ENCODE assay signal across 29 cellular contexts in genomic region chr6:79378957-79379356, GRCh38.
"Had no signal": no experiment of that assay in that cellular context is flagged by ENCODE, and none has a peak within 500 bp of the region (broad histone marks: within the 10 kb centered on the region; RNA-seq: fewer than 3 reads in every experiment).

No MANE protein-coding gene starts in this region.

- H3K27me3 ChIP-seq: neutrophil, ovary, spleen, suprapubic skin, testis, tibial artery, transverse colon, upper lobe of right lung, uterus had no signal

- H3K27ac ChIP-seq: neutrophil, ovary, parathyroid adenoma, psoas muscle, skin epidermis, suprapubic skin, testis, tibial artery, transverse colon, upper lobe of right lung, uterus had no signal

- H3K79me2 ChIP-seq: parathyroid adenoma had no signal

- ATAC-seq: naive thymus-derived CD4-positive, alpha-beta T cell; natural killer cell; psoas muscle; right cardiac atrium; sciatic nerve; stimulated activated memory B cell treated with anti-CD40 and anti-IgM and Interleukin-4, amounts not matched to agents 10 μg/mL and 1 μg/mL and 100 μg/mL, for 72 hours; stimulated activated naive CD8-positive, alpha-beta T cell treated with anti-CD3 and anti-CD28 coated beads, Interleukin-15, amount 100 ng/mL, for 72 hours; stimulated activated naive CD8-positive, alpha-beta T cell treated with anti-CD3 and anti-CD28 coated beads, Interleukin-15, Interleukin-2, amounts not matched to agents 100 U/mL and 50 U/mL, for 24 hours; upper lobe of right lung had no signal

- H3K36me3 ChIP-seq: neutrophil, ovary, spleen, suprapubic skin, tibial artery, transverse colon, upper lobe of right lung, uterus had no signal

- H2AFZ ChIP-seq: parathyroid adenoma had no signal

- H3K9me3 ChIP-seq: neutrophil, ovary, psoas muscle, spleen, suprapubic skin, testis, tibial artery, transverse colon, upper lobe of right lung, uterus had no signal

- H3K4me1 ChIP-seq: parathyroid adenoma, psoas muscle, suprapubic skin, testis, upper lobe of right lung, uterus had no signal

- H3K4me3 ChIP-seq: ovary, psoas muscle, skin epidermis, smooth muscle cell, spleen, suprapubic skin, testis, tibial artery, transverse colon, upper lobe of right lung, uterus had no signal

- DNase-seq: naive thymus-derived CD4-positive, alpha-beta T cell; natural killer cell; nucleus accumbens; ovary; posterior cingulate gyrus; psoas muscle; right cardiac atrium; spleen; stimulated activated CD4-positive, alpha-beta T cell treated with anti-CD3 and anti-CD28 coated beads, Interleukin-12 subunit alpha, Interleukin-12 subunit beta, amount 100 ng/mL, for 4 hours; stimulated activated CD4-positive, alpha-beta T cell treated with anti-CD3 and anti-CD28 coated beads, Interleukin-1b, Interleukin-23, amount 100 ng/mL, for 48 hours; stimulated activated CD4-positive, alpha-beta T cell treated with anti-CD3 and anti-CD28 coated beads, Interleukin-4, amount 100 ng/mL, for 1 hour; stimulated activated CD4-positive, alpha-beta T cell treated with anti-CD3 and anti-CD28 coated beads, Interleukin-4, amount 100 ng/mL, for 4 hours; stimulated activated CD8-positive, alpha-beta memory T cell treated with anti-CD3 and anti-CD28 coated beads, Interleukin-4, amount 100 ng/mL, for 48 hours; stimulated activated naive CD4-positive, alpha-beta T cell; stimulated activated naive CD8-positive, alpha-beta T cell treated with anti-CD3 and anti-CD28 coated beads, Interleukin-15, amount 100 ng/mL, for 72 hours; stimulated activated naive CD8-positive, alpha-beta T cell treated with anti-CD3 and anti-CD28 coated beads, Interleukin-15, Interleukin-2, amounts not matched to agents 100 U/mL and 50 U/mL, for 24 hours; substantia nigra; testis; tibial artery; transverse colon; upper lobe of right lung; uterus had no signal

- H3K4me2 ChIP-seq: smooth muscle cell had no signal

- H3K9ac ChIP-seq: parathyroid adenoma had no signal
